Comparison of ENCODE assay signal across 8 cellular contexts in the genomic region with DNA sequence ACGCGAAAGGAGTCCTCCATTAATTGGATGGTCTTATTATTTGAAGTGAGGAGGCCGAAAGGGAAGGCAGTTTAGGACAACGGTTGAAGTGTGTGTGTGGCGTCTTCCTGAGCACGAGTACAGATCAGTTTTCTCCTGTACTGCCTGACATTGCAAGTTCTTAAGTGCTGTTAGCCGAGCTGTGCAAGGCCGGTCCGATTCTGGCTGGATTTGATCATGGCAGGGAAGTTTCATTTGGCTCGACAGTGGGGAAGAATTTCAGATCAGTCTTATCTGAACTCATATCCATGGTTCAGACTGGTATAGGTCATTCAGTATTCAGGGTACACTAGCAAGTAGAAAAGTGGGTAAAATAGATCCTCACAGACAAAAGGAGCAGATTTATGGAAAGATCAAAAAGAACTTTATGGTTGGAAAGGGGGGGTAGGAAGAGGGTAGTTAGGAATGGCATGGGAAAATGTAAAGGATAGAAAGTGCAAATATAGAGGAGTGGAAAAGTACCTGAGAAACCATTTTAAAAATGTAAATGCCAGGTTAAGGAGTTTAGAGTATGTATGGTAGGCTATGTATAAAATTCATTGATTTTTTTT. TPM values are rescaled to one million over a fixed set of nuclear protein-coding genes. Genes with fewer than 3 reads are reported as not detected.
DNase-seq lines count a peak whose midpoint lies in the region; ATAC-seq and TF ChIP-seq lines count a peak whose summit lies in the region.

No MANE protein-coding gene starts in this region.

- no peak for TF ChIP-seq EP300 in Ishikawa (IDR thresholded peaks at IDR 0.05; ENCODE audit: borderline replicate concordance)

- no peaks in the 10 kb centered on the region for H3K27me3 ChIP-seq in mononuclear cell (ENCODE audit: insufficient read depth, low read length)

- TF ChIP-seq CTCF in 22Rv1 (IDR thresholded peaks at IDR 0.05) = no peak

- H3K27ac ChIP-seq in 22Rv1 (peak overlapping the region; percentile 98), caudate nucleus (ENCODE audit: low read depth, low read length) (peak overlapping the region; percentile 98)

- no peak for TF ChIP-seq RAD21 in Ishikawa (IDR thresholded peaks at IDR 0.05; ENCODE audit: low read depth)

- no peak for ATAC-seq in HG02885 (IDR thresholded peaks at IDR 0.05; ENCODE audit: poor library complexity, unreplicated experiment)

- H3K4me1 ChIP-seq in mononuclear cell (ENCODE audit: insufficient read depth, low read length) = peaks cover 25% of the 10 kb centered on the region

- DNase-seq in caudate nucleus (lab: John Stamatoyannopoulos, UW) = no peak
- no peak for DNase-seq in HK-2 (ENCODE audit: unreplicated experiment)
- no peak for DNase-seq in COLO668 (lab: John Stamatoyannopoulos, UW; ENCODE audit: unreplicated experiment)
- DNase-seq in NCI-H1417 (lab: John Stamatoyannopoulos, UW) = no peak

- peak overlapping the region; percentile 90 for H3K4me3 ChIP-seq in mononuclear cell (ENCODE audit: low read length)

- no peaks in the 10 kb centered on the region for H3K9me3 ChIP-seq in mononuclear cell (ENCODE audit: low read depth, low read length)

TF ChIP-seq in Ishikawa, 13 proteins besides CTCF, POLR2A, EP300 and RAD21:
- TF ChIP-seq, protein P1, sequence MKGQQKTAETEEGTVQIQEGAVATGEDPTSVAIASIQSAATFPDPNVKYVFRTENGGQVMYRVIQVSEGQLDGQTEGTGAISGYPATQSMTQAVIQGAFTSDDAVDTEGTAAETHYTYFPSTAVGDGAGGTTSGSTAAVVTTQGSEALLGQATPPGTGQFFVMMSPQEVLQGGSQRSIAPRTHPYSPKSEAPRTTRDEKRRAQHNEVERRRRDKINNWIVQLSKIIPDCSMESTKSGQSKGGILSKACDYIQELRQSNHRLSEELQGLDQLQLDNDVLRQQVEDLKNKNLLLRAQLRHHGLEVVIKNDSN (IDR thresholded peaks at IDR 0.05) = peak; percentile 0; the same call in 1 of the 2 replicates
- no peak for TF ChIP-seq TCF12 (IDR thresholded peaks at IDR 0.05; ENCODE audit: low read depth)
TF ChIP-seq in Ishikawa: peak in this region for 1.

RNA-seq across cellular contexts. Expression of a gene that starts 0.7 kb away (rescaled TPM):
- total RNA-seq in mononuclear cell = 4.8 TPM

RNA-seq across cellular contexts. Expression of a gene that starts 10.3 kb away (rescaled TPM):
- total RNA-seq in mononuclear cell = 186 TPM
